18 cellular contexts compared by ENCODE assay signal in the genomic region with DNA sequence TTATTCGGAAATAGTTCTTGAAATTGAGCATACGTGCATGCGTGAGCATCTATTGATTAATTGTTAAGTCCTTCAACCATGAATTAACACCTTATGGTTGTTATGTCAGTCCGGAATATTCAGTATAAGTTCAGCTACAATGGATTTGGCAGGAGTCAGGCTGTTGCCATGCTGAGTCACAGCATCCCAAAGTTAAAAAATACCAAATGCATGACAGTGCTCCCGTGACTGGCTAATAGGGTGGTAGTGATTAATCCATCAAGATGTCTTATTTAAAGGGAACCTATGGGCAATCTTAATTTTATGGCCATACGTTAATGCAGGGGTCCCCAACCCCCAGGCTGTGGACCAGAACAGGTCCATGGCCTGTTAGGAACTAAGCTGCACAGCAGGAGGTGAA. TPM values are rescaled to one million over a fixed set of nuclear protein-coding genes. Genes with fewer than 3 reads are reported as not detected.
DNase-seq lines count a peak whose midpoint lies in the region; ATAC-seq, FAIRE-seq and TF ChIP-seq lines count a peak whose summit lies in the region.
"Had no signal": no experiment of that assay in that cellular context is flagged by ENCODE, and none has a peak within 500 bp of the region (broad histone marks: within the 10 kb centered on the region; RNA-seq: fewer than 3 reads in every experiment).

No MANE protein-coding gene starts in this region.

- H3K9ac ChIP-seq in HepG2 (ENCODE audit: insufficient read depth, low read depth, low read length), result no peak overlapping the region

- H3K4me1 ChIP-seq in HepG2 (ENCODE audit: insufficient read depth, low read length) (no peaks in the 10 kb centered on the region), right lobe of liver (no peaks in the 10 kb centered on the region)
- H3K4me1 ChIP-seq: A549, right atrium auricular region, testis had no signal

- TF ChIP-seq POLR2A in HepG2 (IDR thresholded peaks at IDR 0.05; ENCODE audit: insufficient read depth in 1 of 2, low read depth in 2 of 2, low read length in 2 of 2), result no peak
- TF ChIP-seq POLR2A in right lobe of liver (IDR thresholded peaks at IDR 0.05), result no peak

- no peak for TF ChIP-seq CTCF in HepG2 (CRISPR knock-in tag; IDR thresholded peaks at IDR 0.05)
- no peak for TF ChIP-seq CTCF in right lobe of liver (IDR thresholded peaks at IDR 0.05)
- no peak for TF ChIP-seq CTCF in fibroblast of the aortic adventitia (IDR thresholded peaks at IDR 0.05; ENCODE audit: insufficient read depth, low read length)

- H3K36me3 ChIP-seq in HepG2 (replicated peaks in 1 of 2; ENCODE audit: control insufficient read depth in 1 of 2, insufficient read depth in 2 of 2, low read length in 2 of 2) (peaks cover 22 to 28% of the 10 kb centered on the region in 2 experiments), right lobe of liver (peaks cover 0 to 31% (median 15%) of the 10 kb centered on the region in 4 donors)

- no peak overlapping the region for H3K4me2 ChIP-seq in HepG2 (ENCODE audit: low read depth, low read length)
- H3K4me2 ChIP-seq: A549 had no signal

- H3K27me3 ChIP-seq in HepG2 (ENCODE audit: control insufficient read depth in 1 of 2, insufficient read depth in 2 of 2, low read length in 2 of 2) (no peaks in the 10 kb centered on the region), right lobe of liver (no peaks in the 10 kb centered on the region)
- H3K27me3 ChIP-seq: right atrium auricular region, testis had no signal

- CTCF ChIA-PET in HepG2 (lab: Yijun Ruan, JAX; ENCODE audit: low intra/inter-chr PET ratio, low total read pairs), result no interaction called here

- ATAC-seq in HepG2 (no peak), right lobe of liver (no peak), left colon (no peak), HG03457 (IDR thresholded peaks at IDR 0.05; ENCODE audit: unreplicated experiment) (no peak)
- ATAC-seq: Right ventricle myocardium inferior had no signal

- no peak for DNase-seq in HepG2 (ENCODE audit: low spot score)
- no peak for DNase-seq in right lobe of liver
- DNase-seq in amniotic epithelial cell (ENCODE audit: low read depth), result peak; percentile 70
- peak; percentile 83 for DNase-seq in fibroblast of the aortic adventitia (ENCODE audit: low read depth)
- no peak for DNase-seq in GF-D8 (lab: John Stamatoyannopoulos, UW)
- no peak for DNase-seq in left colon
- DNase-seq in NCI-H524 (lab: John Stamatoyannopoulos, UW), result no peak
- DNase-seq: activated naive CD8-positive, alpha-beta T cell treated with anti-CD3 and anti-CD28 coated beads, Interleukin-2, amount 10 ng/mL, durations not matched to agents 7 days and 5 days; DMS79 treated with DMSO at 0.1 percent for 48 hours; effector CD8-positive, alpha-beta T cell; MM.1S; NCI-H510A treated with DMSO at 0.1 percent for 48 hours; testis had no signal

- no peak for TF ChIP-seq EP300 in HepG2 (IDR thresholded peaks at IDR 0.05; ENCODE audit: low read depth in 2 of 2, low read length in 2 of 2)
- no peak for TF ChIP-seq EP300 in HepG2 (CRISPR knock-in tag; IDR thresholded peaks at IDR 0.05; ENCODE audit: borderline replicate concordance)

- H3K4me3 ChIP-seq in HepG2 (replicated peaks in 1 of 3; ENCODE audit: insufficient read depth in 1 of 3, low read depth in 2 of 3, low read length in 3 of 3) (no peak overlapping the region), right lobe of liver (no peak overlapping the region), fibroblast of the aortic adventitia (ENCODE audit: low read depth, low read length) (no peak overlapping the region)
- H3K4me3 ChIP-seq: A549, right atrium auricular region, testis had no signal

- peaks cover 4% of the 10 kb centered on the region for H3K79me2 ChIP-seq in HepG2 (ENCODE audit: insufficient read depth, low read length)

- in situ Hi-C loops in HepG2 (cut with HindIII; ENCODE audit: extremely low pct_ligation_motif_present, low pct_unique_long_range_greater_than_20kb), result no loop called here

- intact Hi-C loops in HepG2 (cut with micrococcal nuclease; ENCODE audit: unreplicated experiment) (no loop called here), right lobe of liver (cut with DNase I) (no loop called here), left colon (cut with DNase I, micrococcal nuclease) (no loop called here)

- no peaks in the 10 kb centered on the region for H3K9me3 ChIP-seq in HepG2 (ENCODE audit: low read length)
- H3K9me3 ChIP-seq in right lobe of liver, result no peaks in the 10 kb centered on the region
- H3K9me3 ChIP-seq: A549, right atrium auricular region, testis had no signal

- no peak for TF ChIP-seq RAD21 in HepG2 (CRISPR knock-in tag; IDR thresholded peaks at IDR 0.05)

- no peak overlapping the region for H2AFZ ChIP-seq in HepG2 (ENCODE audit: low read length)

- 94% methylated on average over 6 of the region's 6 CpGs for WGBS in HepG2 (ENCODE audit: low lambda C conversion rate)
- WGBS in right lobe of liver (ENCODE audit: insufficient coverage, low coverage, low lambda C conversion rate, missing lambda C conversion rate), result 100% methylated on average over 5 of the region's 6 CpGs

- BruUV-seq in HepG2 (replicated peaks; lab: Mats Ljungman, UMichigan), result no TSS peak

- peak; percentile 8 for FAIRE-seq in HepG2 (lab: Jason Lieb, UNC)
- FAIRE-seq: A549 had no signal

- H3K27ac ChIP-seq in HepG2 (ENCODE audit: extremely low read length, insufficient read depth, low read length), result no peak overlapping the region
- H3K27ac ChIP-seq in right lobe of liver, result no peak overlapping the region
- H3K27ac ChIP-seq: A549, right atrium auricular region, testis had no signal

- POLR2A ChIA-PET in HepG2 (lab: Yijun Ruan, JAX), result no interaction called here

- peaks cover 10% of the 10 kb centered on the region; the same call in 1 of the 2 replicates for H4K20me1 ChIP-seq in HepG2 (ENCODE audit: insufficient read depth, low read length)

RNA-seq across cellular contexts. Expression of a gene that starts 10.5 kb away (rescaled TPM):
- total RNA-seq in HepG2 (2016; rRNA removed; fragmentation: Illumina TruSeq; extraction: Trizol), result 72.9 and 84.7 TPM in 2 replicates
- 7.0 TPM in 2 replicates for total RNA-seq in HepG2 (2016; cell fraction: cytosol; rRNA removed; fragmentation: Illumina TruSeq; extraction: Trizol; ENCODE audit: low read depth)
- 69.1 and 75.0 TPM in 2 replicates for total RNA-seq in HepG2 (2016; cell fraction: insoluble cytoplasmic fraction; rRNA removed; fragmentation: Illumina TruSeq; extraction: Trizol)
- 12.7 and 13.6 TPM in 2 replicates for total RNA-seq in HepG2 (2016; cell fraction: membrane; rRNA removed; fragmentation: Illumina TruSeq; extraction: Trizol)
- 52.3 and 56.5 TPM in 2 replicates for total RNA-seq in HepG2 (2016; cell fraction: nucleus; rRNA removed; fragmentation: Illumina TruSeq; extraction: Trizol)
- 29.2 and 36.1 TPM in 2 replicates for polyA plus RNA-seq in HepG2 (2011; rRNA removed)
- 38.8 and 67.0 TPM in 2 replicates for polyA plus RNA-seq in HepG2 (2011; cell fraction: cytosol; rRNA removed)
- 104 and 106 TPM in 2 replicates for polyA plus RNA-seq in HepG2 (2011; cell fraction: nucleus; rRNA removed)
- 40.7 and 46.9 TPM in 2 replicates for polyA plus RNA-seq in HepG2 (2012)
- 5.7 and 6.3 TPM in 2 replicates for polyA plus RNA-seq in HepG2 (2016; cell fraction: cytosol; fragmentation: Illumina TruSeq; extraction: Trizol; ENCODE audit: low read depth)
- polyA plus RNA-seq in HepG2 (2016; cell fraction: insoluble cytoplasmic fraction; fragmentation: Illumina TruSeq; extraction: Trizol; ENCODE audit: low read depth), result 85.9 and 97.1 TPM in 2 replicates
- polyA plus RNA-seq in HepG2 (2016; cell fraction: membrane; fragmentation: Illumina TruSeq; extraction: Trizol; ENCODE audit: low read depth), result 6.4 and 8.4 TPM in 2 replicates
- 70.0 and 74.0 TPM in 2 replicates for polyA plus RNA-seq in HepG2 (2016; cell fraction: nucleus; fragmentation: Illumina TruSeq; extraction: Trizol; ENCODE audit: insufficient read depth, low read depth)
- polyA minus RNA-seq in HepG2 (2011; rRNA and poly(A)+ RNA removed; ENCODE audit: low replicate concordance), result 47.5 and 58.8 TPM in 2 replicates
- 20.8 and 32.8 TPM in 2 replicates for polyA minus RNA-seq in HepG2 (2011; cell fraction: cytosol; rRNA and poly(A)+ RNA removed)
- polyA minus RNA-seq in HepG2 (2011; cell fraction: nucleus; rRNA and poly(A)+ RNA removed), result 119 and 124 TPM in 2 replicates
- 10 to 100 TPM in 4 of 6 experiments, 1 to 10 TPM in 2; 8.6 to 22.1 (median 11.1) TPM for total RNA-seq in right lobe of liver
- 24.8 and 26.9 TPM in 2 replicates for total RNA-seq in fibroblast of the aortic adventitia (ENCODE audit: low replicate concordance)
- total RNA-seq in left colon, result 10 to 100 TPM; 16.0 to 17.2 TPM

RNA-seq across cellular contexts. Expression of a gene that starts 29.7 kb away (rescaled TPM):
- total RNA-seq in HepG2 (2016; rRNA removed; fragmentation: Illumina TruSeq; extraction: Trizol) (29.6 and 34.2 TPM in 2 replicates), right lobe of liver (10 to 100 TPM in 3 of 6 experiments, 1 to 10 TPM in 3; 3.9 to 16.9 (median 9.6) TPM), fibroblast of the aortic adventitia (ENCODE audit: low replicate concordance) (2.0 and 6.1 TPM in 2 replicates), left colon (10 to 100 TPM; 26.9 to 44.8 TPM)
- 29.5 and 32.8 TPM in 2 replicates for total RNA-seq in HepG2 (2016; cell fraction: cytosol; rRNA removed; fragmentation: Illumina TruSeq; extraction: Trizol; ENCODE audit: low read depth)
- total RNA-seq in HepG2 (2016; cell fraction: insoluble cytoplasmic fraction; rRNA removed; fragmentation: Illumina TruSeq; extraction: Trizol), result 24.0 and 34.3 TPM in 2 replicates
- total RNA-seq in HepG2 (2016; cell fraction: membrane; rRNA removed; fragmentation: Illumina TruSeq; extraction: Trizol), result 69.5 and 80.5 TPM in 2 replicates
- total RNA-seq in HepG2 (2016; cell fraction: nucleus; rRNA removed; fragmentation: Illumina TruSeq; extraction: Trizol), result 16.2 and 19.5 TPM in 2 replicates
- 24.2 and 30.0 TPM in 2 replicates for polyA plus RNA-seq in HepG2 (2011; rRNA removed)
- polyA plus RNA-seq in HepG2 (2011; cell fraction: cytosol; rRNA removed), result 25.8 and 35.6 TPM in 2 replicates
- polyA plus RNA-seq in HepG2 (2011; cell fraction: nucleus; rRNA removed), result 24.4 and 25.9 TPM in 2 replicates
- polyA plus RNA-seq in HepG2 (2012), result 13.9 and 24.8 TPM in 2 replicates
- 44.0 and 53.1 TPM in 2 replicates for polyA plus RNA-seq in HepG2 (2016; cell fraction: cytosol; fragmentation: Illumina TruSeq; extraction: Trizol; ENCODE audit: low read depth)
- 40.7 and 50.0 TPM in 2 replicates for polyA plus RNA-seq in HepG2 (2016; cell fraction: insoluble cytoplasmic fraction; fragmentation: Illumina TruSeq; extraction: Trizol; ENCODE audit: low read depth)
- 80.4 and 89.1 TPM in 2 replicates for polyA plus RNA-seq in HepG2 (2016; cell fraction: membrane; fragmentation: Illumina TruSeq; extraction: Trizol; ENCODE audit: low read depth)
- 34.0 and 39.8 TPM in 2 replicates for polyA plus RNA-seq in HepG2 (2016; cell fraction: nucleus; fragmentation: Illumina TruSeq; extraction: Trizol; ENCODE audit: insufficient read depth, low read depth)
- 9.8 and 33.7 TPM in 2 replicates for polyA minus RNA-seq in HepG2 (2011; rRNA and poly(A)+ RNA removed; ENCODE audit: low replicate concordance)
- 16.2 and 17.4 TPM in 2 replicates for polyA minus RNA-seq in HepG2 (2011; cell fraction: cytosol; rRNA and poly(A)+ RNA removed)
- polyA minus RNA-seq in HepG2 (2011; cell fraction: nucleus; rRNA and poly(A)+ RNA removed), result 6.2 and 7.1 TPM in 2 replicates

RNA-seq across cellular contexts. Expression of a gene that starts 31.9 kb away (rescaled TPM):
- not detected in 2 replicates for total RNA-seq in HepG2 (2016; rRNA removed; fragmentation: Illumina TruSeq; extraction: Trizol)
- not detected in 2 replicates for total RNA-seq in HepG2 (2016; cell fraction: cytosol; rRNA removed; fragmentation: Illumina TruSeq; extraction: Trizol; ENCODE audit: low read depth)
- not detected in 2 replicates for total RNA-seq in HepG2 (2016; cell fraction: insoluble cytoplasmic fraction; rRNA removed; fragmentation: Illumina TruSeq; extraction: Trizol)
- not detected in 2 replicates for total RNA-seq in HepG2 (2016; cell fraction: membrane; rRNA removed; fragmentation: Illumina TruSeq; extraction: Trizol)
- not detected in 2 replicates for total RNA-seq in HepG2 (2016; cell fraction: nucleus; rRNA removed; fragmentation: Illumina TruSeq; extraction: Trizol)
- not detected in 2 replicates for polyA plus RNA-seq in HepG2 (2011; rRNA removed)
- polyA plus RNA-seq in HepG2 (2011; cell fraction: cytosol; rRNA removed), result not detected in 2 replicates
- polyA plus RNA-seq in HepG2 (2011; cell fraction: nucleus; rRNA removed), result not detected in 2 replicates
- polyA plus RNA-seq in HepG2 (2012), result not detected in 2 replicates
- not detected in 2 replicates for polyA plus RNA-seq in HepG2 (2016; cell fraction: cytosol; fragmentation: Illumina TruSeq; extraction: Trizol; ENCODE audit: low read depth)
- polyA plus RNA-seq in HepG2 (2016; cell fraction: insoluble cytoplasmic fraction; fragmentation: Illumina TruSeq; extraction: Trizol; ENCODE audit: low read depth), result not detected in 2 replicates
- polyA plus RNA-seq in HepG2 (2016; cell fraction: membrane; fragmentation: Illumina TruSeq; extraction: Trizol; ENCODE audit: low read depth), result not detected in 2 replicates
- not detected in 2 replicates for polyA plus RNA-seq in HepG2 (2016; cell fraction: nucleus; fragmentation: Illumina TruSeq; extraction: Trizol; ENCODE audit: insufficient read depth, low read depth)
- polyA minus RNA-seq in HepG2 (2011; rRNA and poly(A)+ RNA removed; ENCODE audit: low replicate concordance), result not detected in 2 replicates
- polyA minus RNA-seq in HepG2 (2011; cell fraction: cytosol; rRNA and poly(A)+ RNA removed), result not detected in 2 replicates
- not detected in 2 replicates for polyA minus RNA-seq in HepG2 (2011; cell fraction: nucleus; rRNA and poly(A)+ RNA removed)
- total RNA-seq in right lobe of liver, result not detected
- total RNA-seq in fibroblast of the aortic adventitia (ENCODE audit: low replicate concordance), result not detected in 2 replicates
- not detected for total RNA-seq in left colon
- total RNA-seq: activated naive CD8-positive, alpha-beta T cell treated with anti-CD3 and anti-CD28 coated beads, Interleukin-2, amount 10 ng/mL, durations not matched to agents 7 days and 5 days; mononuclear cell; right atrium auricular region; Right ventricle myocardium inferior had no signal
- polyA plus RNA-seq: A549 had no signal

Comparison
In these comparisons a context has a peak if more than half of its experiments do, and no peak if none do; other contexts are left out.
1. DNase-seq: peak in amniotic epithelial cell (single experiment) and fibroblast of the aortic adventitia (single experiment); none in HepG2 (single experiment), right lobe of liver (0 of 3), GF-D8 (single experiment), left colon (0 of 2) and NCI-H524 (0 of 2).